In genomic region chr3:171640520-171641412, GRCh38 we compare ENCODE assay signal across 9 cellular contexts.
DNase-seq lines count a peak whose midpoint lies in the region; ATAC-seq and TF ChIP-seq lines count a peak whose summit lies in the region.
"Had no signal": no experiment of that assay in that cellular context is flagged by ENCODE, and none has a peak within 500 bp of the region (broad histone marks: within the 10 kb centered on the region; RNA-seq: fewer than 3 reads in every experiment).

No MANE protein-coding gene starts in this region.

- DNase-seq in RWPE1 (ENCODE audit: low spot score), result no peak
- DNase-seq in fibroblast of the conjunctiva (ENCODE audit: low read depth), result peak; percentile 20
- DNase-seq in osteocyte (ENCODE audit: extremely low spot score, unreplicated experiment), result no peak
- DNase-seq in stimulated activated naive CD8-positive, alpha-beta T cell treated with anti-CD3 and anti-CD28 coated beads, Interleukin-15, amount 100 ng/mL, for 72 hours, result no peak
- DNase-seq in NCI-H2196 (lab: John Stamatoyannopoulos, UW; ENCODE audit: unreplicated experiment), result no peak
- DNase-seq in NCI-H1105 treated with DMSO at 0.1 percent for 48 hours (lab: John Stamatoyannopoulos, UW), result no peak
- DNase-seq in NCI-H2029 treated with DMSO at 0.1 percent for 48 hours (lab: John Stamatoyannopoulos, UW), result no peak
- DNase-seq: stimulated activated CD4-positive, alpha-beta T cell treated with anti-CD3 and anti-CD28 coated beads, Interleukin-4, amount 100 ng/mL, for 24 hours had no signal

- TF ChIP-seq CTCF in RWPE1 (conservative IDR thresholded peaks at IDR 0.05; ENCODE audit: low read depth), result no peak
- TF ChIP-seq CTCF in osteocyte (IDR thresholded peaks at IDR 0.05), result peak; percentile 50

- POLR2A ChIA-PET in RWPE1 (lab: Yijun Ruan, JAX; ENCODE audit: low non-redundant PET), result no interaction called here

- H3K27ac ChIP-seq in RWPE1, result 0 out of 2 replicates have a peak overlapping the region, but pooled peaks have one; percentile 44

- no peaks in the 10 kb centered on the region for H3K9me3 Mint-ChIP-seq in osteocyte (ENCODE audit: unreplicated experiment)
- no peaks in the 10 kb centered on the region for H3K9me3 Mint-ChIP-seq in stimulated activated naive CD8-positive, alpha-beta T cell treated with anti-CD3 and anti-CD28 coated beads, Interleukin-15, amount 100 ng/mL, for 72 hours

- H3K36me3 Mint-ChIP-seq in osteocyte (ENCODE audit: unreplicated experiment), result peaks cover 6% of the 10 kb centered on the region

- peaks cover 21% of the 10 kb centered on the region for H3K4me1 Mint-ChIP-seq in osteocyte (ENCODE audit: unreplicated experiment)
- H3K4me1 Mint-ChIP-seq in stimulated activated naive CD8-positive, alpha-beta T cell treated with anti-CD3 and anti-CD28 coated beads, Interleukin-15, amount 100 ng/mL, for 72 hours, result no peaks in the 10 kb centered on the region

- ATAC-seq in GM19463 (IDR thresholded peaks at IDR 0.05; ENCODE audit: unreplicated experiment), result peak; percentile 71
- no peak for ATAC-seq in stimulated activated naive CD8-positive, alpha-beta T cell treated with anti-CD3 and anti-CD28 coated beads, Interleukin-15, amount 100 ng/mL, for 72 hours

- H3K27ac Mint-ChIP-seq in osteocyte (ENCODE audit: unreplicated experiment), result peak overlapping the region; percentile 90
- H3K27ac Mint-ChIP-seq in stimulated activated naive CD8-positive, alpha-beta T cell treated with anti-CD3 and anti-CD28 coated beads, Interleukin-15, amount 100 ng/mL, for 72 hours, result no peak overlapping the region

- H3K4me3 Mint-ChIP-seq in osteocyte (ENCODE audit: unreplicated experiment), result no peak overlapping the region
- H3K4me3 Mint-ChIP-seq in stimulated activated naive CD8-positive, alpha-beta T cell treated with anti-CD3 and anti-CD28 coated beads, Interleukin-15, amount 100 ng/mL, for 72 hours, result no peak overlapping the region

- CTCF ChIA-PET in RWPE1 (lab: Yijun Ruan, JAX), result interaction anchor here (1.4 to 1.7 kb wide), 2 partner anchors 132 to 189 kb away, joined by 6 to 7 read pairs; no protein-coding TSS in a partner anchor

- no peaks in the 10 kb centered on the region for H3K27me3 Mint-ChIP-seq in osteocyte (ENCODE audit: unreplicated experiment)
- H3K27me3 Mint-ChIP-seq in stimulated activated naive CD8-positive, alpha-beta T cell treated with anti-CD3 and anti-CD28 coated beads, Interleukin-15, amount 100 ng/mL, for 72 hours, result no peaks in the 10 kb centered on the region
